17 cellular contexts compared by ENCODE assay signal in genomic region chr4:6538586-6538985, GRCh38. TPM values are rescaled to one million over a fixed set of nuclear protein-coding genes. Genes with fewer than 3 reads are reported as not detected.
A peak's percentile ranks its signal among the peaks of the same experiment; 100 is the strongest.
DNase-seq lines count a peak whose midpoint lies in the region; TF ChIP-seq lines count a peak whose summit lies in the region.
"Had no signal": no experiment of that assay in that cellular context is flagged by ENCODE, and none has a peak within 500 bp of the region (broad histone marks: within the 10 kb centered on the region; RNA-seq: fewer than 3 reads in every experiment).

No MANE protein-coding gene starts in this region.

- no peaks in the 10 kb centered on the region; the same call in 1 of the 2 replicates for H3K9me3 ChIP-seq in Karpas-422 (ENCODE audit: low read length)

- H3K27me3 ChIP-seq in H7 (ENCODE audit: control insufficient read depth, insufficient read depth, low read length) = 0 out of 2 replicates have a peak, but pooled peaks cover 3% of the 10 kb centered on the region
- H3K27me3 ChIP-seq in Karpas-422 (ENCODE audit: low read length) = no peaks in the 10 kb centered on the region

- no peaks in the 10 kb centered on the region for H3K27me3 Mint-ChIP-seq in endothelial cell (ENCODE audit: unreplicated experiment)

- H4K20me1 ChIP-seq in Karpas-422 (ENCODE audit: insufficient read depth, low read depth, low read length) = no peaks in the 10 kb centered on the region

- H2AFZ ChIP-seq in Karpas-422 (ENCODE audit: low read length) = no peak overlapping the region

- no peaks in the 10 kb centered on the region for H3K36me3 Mint-ChIP-seq in endothelial cell (ENCODE audit: low read depth, unreplicated experiment)

- H3K36me3 ChIP-seq in H7 (replicated peaks; ENCODE audit: control insufficient read depth, insufficient read depth, low read length) = no peaks in the 10 kb centered on the region
- H3K36me3 ChIP-seq in Karpas-422 (ENCODE audit: insufficient read depth, low read length) = no peaks in the 10 kb centered on the region
- H3K36me3 ChIP-seq: esophagus muscularis mucosa had no signal

- DNase-seq in DMS 273 (lab: John Stamatoyannopoulos, UW; ENCODE audit: unreplicated experiment) (peak; percentile 49), DMS 273 treated with DMSO at 0.1 percent for 48 hours (lab: John Stamatoyannopoulos, UW) (no peak), H7 (peak; percentile 46), NCI-H526 (lab: John Stamatoyannopoulos, UW) (peak; percentile 33 to 77), endothelial cell (ENCODE audit: low spot score) (no peak), MV-4-11 (lab: John Stamatoyannopoulos, UW) (no peak), Karpas-422 (no peak)
- DNase-seq in central memory CD4-positive, alpha-beta T cell = no peak
- DNase-seq: activated effector memory CD4-positive, alpha-beta T cell treated with Interleukin-2 at 50 U/mL for 16 hours; GF-D8; left ventricle myocardium superior; retina; stimulated activated CD8-positive, alpha-beta memory T cell treated with anti-CD3 and anti-CD28 coated beads, Interleukin-4, amount 100 ng/mL, for 48 hours had no signal

- H3K9me2 ChIP-seq in Karpas-422 (replicated peaks; ENCODE audit: insufficient read depth, low read length) = no peaks in the 10 kb centered on the region

- H3K9me3 Mint-ChIP-seq in endothelial cell (ENCODE audit: unreplicated experiment) = no peaks in the 10 kb centered on the region

- H3K79me2 ChIP-seq in Karpas-422 (ENCODE audit: low read length) = no peaks in the 10 kb centered on the region

- H3K4me1 Mint-ChIP-seq in endothelial cell (ENCODE audit: unreplicated experiment) = no peaks in the 10 kb centered on the region
- H3K4me1 Mint-ChIP-seq: B cell had no signal

- H3K9ac ChIP-seq in Karpas-422 (ENCODE audit: low read length) = no peak overlapping the region

- no peak overlapping the region for H3K27ac ChIP-seq in Karpas-422 (ENCODE audit: low read length)
- H3K27ac ChIP-seq: 22Rv1, esophagus muscularis mucosa, RWPE1 had no signal

- H3K4me3 ChIP-seq in H7 (ENCODE audit: insufficient read depth, low read depth, low read length) = no peak overlapping the region
- H3K4me3 ChIP-seq in Karpas-422 (ENCODE audit: low read length) = no peak overlapping the region
- H3K4me3 ChIP-seq: esophagus muscularis mucosa had no signal

- H3K4me2 ChIP-seq in Karpas-422 (ENCODE audit: low read depth, low read length, poor library complexity, severe bottlenecking) = no peak overlapping the region

- TF ChIP-seq CTCF in endothelial cell (IDR thresholded peaks at IDR 0.05; ENCODE audit: unreplicated experiment) = no peak

- H3K27ac Mint-ChIP-seq in endothelial cell (ENCODE audit: unreplicated experiment) = no peak overlapping the region
- H3K27ac Mint-ChIP-seq: B cell had no signal

- peak overlapping the region; percentile 19 for H3K4me3 Mint-ChIP-seq in endothelial cell (ENCODE audit: unreplicated experiment)
- H3K4me3 Mint-ChIP-seq: B cell had no signal

- H3K4me1 ChIP-seq in Karpas-422 (ENCODE audit: low read length) = no peaks in the 10 kb centered on the region
- H3K4me1 ChIP-seq: esophagus muscularis mucosa had no signal

RNA-seq across cellular contexts. Expression of gene MAN2B2, which starts 36.4 kb away (rescaled TPM):
- 3.4 and 4.4 TPM in 2 replicates for total RNA-seq in H7 (2014; rRNA removed; shearing (Covaris generic))
- 12.5 TPM for total RNA-seq in endothelial cell (ENCODE audit: unreplicated experiment)
- 20.1 and 29.4 TPM in 2 replicates for total RNA-seq in Karpas-422 (2014; rRNA removed; shearing (Covaris generic); ENCODE audit: low replicate concordance)

Comparison
In these comparisons a context has a peak if more than half of its experiments do, and no peak if none do; other contexts are left out.
1. DNase-seq: peak in DMS 273 (single experiment), H7 (single experiment) and NCI-H526 (2 of 2); none in DMS 273 treated with DMSO at 0.1 percent for 48 hours (single experiment), endothelial cell (single experiment), central memory CD4-positive, alpha-beta T cell (single experiment), MV-4-11 (single experiment) and Karpas-422 (single experiment).